In genomic region chr6:135667694-135668455, GRCh38 we compare ENCODE assay signal across 11 cellular contexts.
DNase-seq lines count a peak whose midpoint lies in the region; ATAC-seq and TF ChIP-seq lines count a peak whose summit lies in the region.
"Had no signal": no experiment of that assay in that cellular context is flagged by ENCODE, and none has a peak within 500 bp of the region (broad histone marks: within the 10 kb centered on the region; RNA-seq: fewer than 3 reads in every experiment).

No MANE protein-coding gene starts in this region.

- POLR2A ChIA-PET in MCF 10A (lab: Yijun Ruan, JAX): interaction anchor here (0.9 to 1.9 kb wide), 4 partner anchors 11 to 161 kb away, joined by 3 to 6 read pairs (median 4); no protein-coding TSS in a partner anchor

- no TSS peak for BruUV-seq in MCF 10A (replicated peaks; lab: Mats Ljungman, UMichigan)

- H3K9me3 Mint-ChIP-seq in MCF 10A (ENCODE audit: unreplicated experiment): no peaks in the 10 kb centered on the region

- H3K4me3 ChIP-seq in breast epithelium (peak overlapping the region in 1 of 3 donors; percentile 51), upper lobe of left lung (no peak overlapping the region)
- H3K4me3 ChIP-seq: BLaER1 treated with 17β-estradiol and CSF1 and Interleukin-3, amounts not matched to agents 10 nM and 100 nM had no signal

- TF ChIP-seq EP300 in upper lobe of left lung (IDR thresholded peaks at IDR 0.05): no peak

- H3K9me3 ChIP-seq in breast epithelium: peaks cover 0 to 9% of the 10 kb centered on the region in 2 donors
- no peaks in the 10 kb centered on the region for H3K9me3 ChIP-seq in upper lobe of left lung
- H3K9me3 ChIP-seq: BLaER1 treated with 17β-estradiol and CSF1 and Interleukin-3, amounts not matched to agents 10 nM and 100 nM had no signal

- peaks cover 15% of the 10 kb centered on the region for H3K4me1 Mint-ChIP-seq in MCF 10A (ENCODE audit: insufficient read depth, unreplicated experiment)

- ATAC-seq in upper lobe of left lung (ENCODE audit: low FRiP score in 2 of 2): peak; percentile 43 to 65

- TF ChIP-seq POLR2A in breast epithelium (IDR thresholded peaks at IDR 0.05) (no peak), upper lobe of left lung (IDR thresholded peaks at IDR 0.05) (no peak)

- intact Hi-C loops in MCF 10A (cut with micrococcal nuclease): no loop called here
- intact Hi-C loops in breast epithelium (cut with DNase I; ENCODE audit: low total_unique reads): no loop called here

- H3K36me3 ChIP-seq in breast epithelium (no peaks in the 10 kb centered on the region), upper lobe of left lung (no peaks in the 10 kb centered on the region)
- H3K36me3 ChIP-seq: BLaER1 treated with 17β-estradiol and CSF1 and Interleukin-3, amounts not matched to agents 10 nM and 100 nM had no signal

- H3K4me1 ChIP-seq in breast epithelium: no peaks in the 10 kb centered on the region
- peaks cover 0 to 5% (median 0%) of the 10 kb centered on the region in 4 donors for H3K4me1 ChIP-seq in upper lobe of left lung
- H3K4me1 ChIP-seq: BLaER1 treated with 17β-estradiol and CSF1 and Interleukin-3, amounts not matched to agents 10 nM and 100 nM had no signal

- WGBS in upper lobe of left lung, 2 donors: 33 to 35% methylated on average over 12 of the region's 12 CpGs

- DNase-seq in MCF 10A (ENCODE audit: unreplicated experiment) (peak; percentile 66), breast epithelium (ENCODE audit: low spot score in 2 of 2) (no peak), astrocyte of the hippocampus (ENCODE audit: low read depth, low spot score) (peak; percentile 71), iris pigment epithelial cell (ENCODE audit: low read depth) (peak; percentile 36), upper lobe of left lung (peak in 1 of 2 donors; percentile 36), amniotic stem cell (lab: John Stamatoyannopoulos, UW) (no peak), ecto neural progenitor cell (ENCODE audit: low spot score) (no peak), NCI-H2171 treated with DMSO at 0.1 percent for 48 hours (lab: John Stamatoyannopoulos, UW) (no peak)
- DNase-seq: activated T-cell treated with anti-CD3 and anti-CD28 coated beads, Interleukin-2, amount 50 U/mL, for 24 hours; NCI-H1048 had no signal

- TF ChIP-seq CTCF in MCF 10A (IDR thresholded peaks at IDR 0.05; ENCODE audit: unreplicated experiment): no peak
- no peak for TF ChIP-seq CTCF in breast epithelium (IDR thresholded peaks at IDR 0.05)
- TF ChIP-seq CTCF in upper lobe of left lung (IDR thresholded peaks at IDR 0.05): no peak

- H3K27me3 Mint-ChIP-seq in MCF 10A (ENCODE audit: insufficient read depth, unreplicated experiment): no peaks in the 10 kb centered on the region

- H3K27me3 ChIP-seq in breast epithelium (no peaks in the 10 kb centered on the region), upper lobe of left lung (no peaks in the 10 kb centered on the region)

- peak overlapping the region; percentile 4 for H3K4me3 Mint-ChIP-seq in MCF 10A (ENCODE audit: unreplicated experiment)
- H3K4me3 Mint-ChIP-seq: activated T-cell treated with anti-CD3 and anti-CD28 coated beads, Interleukin-2, amount 50 U/mL, for 24 hours had no signal

- no peaks in the 10 kb centered on the region for H3K36me3 Mint-ChIP-seq in MCF 10A (ENCODE audit: insufficient read depth, unreplicated experiment)

- CTCF ChIA-PET in MCF 10A (lab: Yijun Ruan, JAX): interaction anchor here (0.7 to 1.5 kb wide), 3 partner anchors 132 to 558 kb away, joined by 3 to 7 read pairs (median 5); no protein-coding TSS in a partner anchor

- H3K27ac ChIP-seq in breast epithelium (no peak overlapping the region), upper lobe of left lung (no peak overlapping the region)
- H3K27ac ChIP-seq: BLaER1 treated with 17β-estradiol and CSF1 and Interleukin-3, amounts not matched to agents 10 nM and 100 nM had no signal

- no peak overlapping the region for H3K27ac Mint-ChIP-seq in MCF 10A (ENCODE audit: low read depth, unreplicated experiment)
- H3K27ac Mint-ChIP-seq: activated T-cell treated with anti-CD3 and anti-CD28 coated beads, Interleukin-2, amount 50 U/mL, for 24 hours had no signal

Comparison
In these comparisons a context has a peak if more than half of its experiments do, and no peak if none do; other contexts are left out.
1. DNase-seq: peak in MCF 10A (single experiment), astrocyte of the hippocampus (single experiment) and iris pigment epithelial cell (single experiment); none in breast epithelium (0 of 2), amniotic stem cell (single experiment), ecto neural progenitor cell (single experiment) and NCI-H2171 treated with DMSO at 0.1 percent for 48 hours (single experiment).